In the genomic region with DNA sequence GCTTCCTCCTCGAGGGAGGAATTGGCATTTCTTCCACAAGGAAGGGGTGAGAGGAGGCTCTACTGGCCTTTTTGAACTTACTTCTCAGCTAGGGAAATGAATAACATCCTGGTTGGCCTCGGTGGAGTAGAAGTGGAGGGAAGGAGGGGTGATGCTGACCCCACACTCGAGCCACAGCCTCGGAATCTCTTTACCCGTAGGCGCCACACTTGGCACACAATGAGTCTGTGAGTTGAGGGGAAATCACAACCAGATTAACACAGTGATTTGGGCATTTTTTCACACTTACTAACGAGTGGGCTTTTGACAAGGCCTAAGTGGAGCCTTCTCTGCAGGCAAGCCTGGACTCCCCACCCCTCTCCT, we compare ENCODE assay signal across 25 cellular contexts. TPM values are rescaled to one million over a fixed set of nuclear protein-coding genes. Genes with fewer than 3 reads are reported as not detected.
DNase-seq lines count a peak whose midpoint lies in the region; ATAC-seq lines count a peak whose summit lies in the region.
"Had no signal": no experiment of that assay in that cellular context is flagged by ENCODE, and none has a peak within 500 bp of the region (broad histone marks: within the 10 kb centered on the region; RNA-seq: fewer than 3 reads in every experiment).

No MANE protein-coding gene starts in this region.

- H3K27me3 ChIP-seq in BLaER1: no peaks in the 10 kb centered on the region
- H3K27me3 ChIP-seq in SJCRH30: no peaks in the 10 kb centered on the region
- H3K27me3 ChIP-seq in neuronal stem cell (ENCODE audit: control insufficient read depth in 3 of 3, insufficient read depth in 3 of 3, low read depth in 1 of 3, low read length in 3 of 3): no peaks in the 10 kb centered on the region
- H3K27me3 ChIP-seq: tibial nerve had no signal

- H2BK15ac ChIP-seq in neuronal stem cell (ENCODE audit: low read length): no peak overlapping the region

- H4K20me1 ChIP-seq in BLaER1: no peaks in the 10 kb centered on the region

- no peak overlapping the region for H3K23ac ChIP-seq in neuronal stem cell (ENCODE audit: low read depth, low read length, poor library complexity)

- no peaks in the 10 kb centered on the region for H3K9me3 ChIP-seq in BLaER1
- no peaks in the 10 kb centered on the region; the same call in 1 of the 2 replicates for H3K9me3 ChIP-seq in SJCRH30 (replicated peaks)
- peaks cover 0 to 3% of the 10 kb centered on the region in 2 donors for H3K9me3 ChIP-seq in neuronal stem cell (replicated peaks in 1 of 2; ENCODE audit: control insufficient read depth in 2 of 2, insufficient read depth in 1 of 2, low read depth in 1 of 2, low read length in 2 of 2)
- H3K9me3 ChIP-seq: A549, psoas muscle, tibial nerve had no signal

- no peak for DNase-seq in SJCRH30
- peak; percentile 53 for DNase-seq in left kidney (ENCODE audit: low read depth, low spot score)
- DNase-seq in neuronal stem cell (ENCODE audit: low spot score): no peak
- no peak for DNase-seq in SIG-M5 (lab: John Stamatoyannopoulos, UW)
- no peak for DNase-seq in caudate nucleus (lab: John Stamatoyannopoulos, UW)
- no peak for DNase-seq in H4 (ENCODE audit: low spot score)
- DNase-seq: activated CD4-positive, alpha-beta T cell treated with anti-CD3 and anti-CD28 coated beads for 4 hours; activated gamma-delta T cell; activated naive CD8-positive, alpha-beta T cell treated with anti-CD3 and anti-CD28 coated beads, Interleukin-2, amount 50 U/mL, for 24 hours; activated T-cell treated with anti-CD3 and anti-CD28 coated beads, Interleukin-2, amount 50 U/mL, for 24 hours; cerebellar nuclear complex; head of caudate nucleus; MV-4-11; NCI-H1694 treated with DMSO at 0.1 percent for 48 hours; nucleus accumbens; PC-3; psoas muscle; Right ventricle myocardium superior; small intestine; stimulated activated CD4-positive, alpha-beta T cell treated with anti-CD3 and anti-CD28 coated beads, Interleukin-1b, Interleukin-23, amount 100 ng/mL, for 48 hours had no signal

- ATAC-seq in GM21515 (IDR thresholded peaks at IDR 0.05; ENCODE audit: unreplicated experiment): no peak
- ATAC-seq: A549; activated naive CD8-positive, alpha-beta T cell treated with anti-CD3 and anti-CD28 coated beads, Interleukin-2, amount 50 U/mL, for 24 hours; HCT116; PC-3; psoas muscle had no signal

- peak overlapping the region; percentile 64; the same call in 1 of the 2 replicates for H3K4me2 ChIP-seq in BLaER1
- H3K4me2 ChIP-seq in neuronal stem cell (ENCODE audit: insufficient read depth, low read length, poor library complexity, severe bottlenecking): no peak overlapping the region
- H3K4me2 ChIP-seq: A549 had no signal

- WGBS in neuronal stem cell (ENCODE audit: extremely low coverage in 2 of 2, insufficient read length in 2 of 2, insufficient replicate concordance in 1 of 2), 2 donors: no CpG with 5 or more reads among the region's 7 CpGs

- H2BK120ac ChIP-seq in neuronal stem cell (ENCODE audit: low read depth, low read length): no peak overlapping the region

- no peak overlapping the region for H4K8ac ChIP-seq in neuronal stem cell (ENCODE audit: low read depth, low read length)

- H2BK12ac ChIP-seq in neuronal stem cell (ENCODE audit: low read length): no peak overlapping the region

- H3K4me3 ChIP-seq in BLaER1 (no peak overlapping the region), SJCRH30 (no peak overlapping the region), neuronal stem cell (ENCODE audit: low read length in 2 of 2) (no peak overlapping the region)
- H3K4me3 ChIP-seq: A549, psoas muscle, tibial nerve had no signal

- no peak overlapping the region for H3K9ac ChIP-seq in BLaER1
- H3K9ac ChIP-seq in neuronal stem cell (ENCODE audit: low read depth, low read length, poor library complexity): no peak overlapping the region

- H2BK5ac ChIP-seq in neuronal stem cell (ENCODE audit: low read length): no peak overlapping the region

- H3K4me1 ChIP-seq in BLaER1 (peaks cover 13% of the 10 kb centered on the region), SJCRH30 (peaks cover 34% of the 10 kb centered on the region), neuronal stem cell (ENCODE audit: control insufficient read depth in 2 of 2, insufficient read depth in 1 of 2, low read depth in 1 of 2, low read length in 2 of 2) (peaks cover 9 to 12% of the 10 kb centered on the region in 2 donors)
- H3K4me1 ChIP-seq: psoas muscle had no signal

- peak overlapping the region; percentile 50 for H2AFZ ChIP-seq in neuronal stem cell (ENCODE audit: low read length)

- no peak overlapping the region for H3K18ac ChIP-seq in neuronal stem cell (ENCODE audit: low read length)

- no peak overlapping the region for H2AK5ac ChIP-seq in neuronal stem cell (ENCODE audit: low read depth, low read length)

- no peak overlapping the region for H4K91ac ChIP-seq in neuronal stem cell (ENCODE audit: low read depth, low read length, poor library complexity)

- no peaks in the 10 kb centered on the region for H3K36me3 ChIP-seq in BLaER1
- H3K36me3 ChIP-seq in SJCRH30: no peaks in the 10 kb centered on the region
- no peaks in the 10 kb centered on the region for H3K36me3 ChIP-seq in neuronal stem cell (replicated peaks in 1 of 2; ENCODE audit: control insufficient read depth in 2 of 2, insufficient read depth in 2 of 2, low read length in 2 of 2)

- H3K27ac ChIP-seq in BLaER1: no peak overlapping the region
- peak overlapping the region; percentile 69 for H3K27ac ChIP-seq in SJCRH30
- no peak overlapping the region for H3K27ac ChIP-seq in neuronal stem cell (replicated peaks; ENCODE audit: low read length)
- no peak overlapping the region for H3K27ac ChIP-seq in caudate nucleus (ENCODE audit: low read depth, low read length)
- H3K27ac ChIP-seq: psoas muscle, tibial nerve had no signal

- H3K4ac ChIP-seq in neuronal stem cell (ENCODE audit: low read length): no peak overlapping the region

- no peak overlapping the region for H3K14ac ChIP-seq in neuronal stem cell (ENCODE audit: low read length)

- H3K79me1 ChIP-seq in neuronal stem cell (ENCODE audit: low read depth, low read length): no peaks in the 10 kb centered on the region

RNA-seq across cellular contexts. Expression of a gene that starts 47.3 kb away (rescaled TPM):
- total RNA-seq in SJCRH30 (2014; rRNA removed; shearing (Covaris generic)): 42.3 and 42.7 TPM in 2 replicates
- polyA plus RNA-seq in neuronal stem cell (2013, experiment 1 of 2): not detected
- not detected for polyA plus RNA-seq in neuronal stem cell (2013, experiment 2 of 2)
- total RNA-seq in H4 (2014; rRNA removed; shearing (Covaris generic)): 0.95 and 1.5 TPM in 2 replicates

Comparison
In these comparisons a context has a peak if more than half of its experiments do, and no peak if none do; other contexts are left out.
1. RNA of a gene that starts 47.3 kb away (total RNA-seq): 42.3 to 42.7 TPM in SJCRH30; 0.95 to 1.5 TPM in H4; every median in the first group is over 10 times any median in the second.